In the genomic region with DNA sequence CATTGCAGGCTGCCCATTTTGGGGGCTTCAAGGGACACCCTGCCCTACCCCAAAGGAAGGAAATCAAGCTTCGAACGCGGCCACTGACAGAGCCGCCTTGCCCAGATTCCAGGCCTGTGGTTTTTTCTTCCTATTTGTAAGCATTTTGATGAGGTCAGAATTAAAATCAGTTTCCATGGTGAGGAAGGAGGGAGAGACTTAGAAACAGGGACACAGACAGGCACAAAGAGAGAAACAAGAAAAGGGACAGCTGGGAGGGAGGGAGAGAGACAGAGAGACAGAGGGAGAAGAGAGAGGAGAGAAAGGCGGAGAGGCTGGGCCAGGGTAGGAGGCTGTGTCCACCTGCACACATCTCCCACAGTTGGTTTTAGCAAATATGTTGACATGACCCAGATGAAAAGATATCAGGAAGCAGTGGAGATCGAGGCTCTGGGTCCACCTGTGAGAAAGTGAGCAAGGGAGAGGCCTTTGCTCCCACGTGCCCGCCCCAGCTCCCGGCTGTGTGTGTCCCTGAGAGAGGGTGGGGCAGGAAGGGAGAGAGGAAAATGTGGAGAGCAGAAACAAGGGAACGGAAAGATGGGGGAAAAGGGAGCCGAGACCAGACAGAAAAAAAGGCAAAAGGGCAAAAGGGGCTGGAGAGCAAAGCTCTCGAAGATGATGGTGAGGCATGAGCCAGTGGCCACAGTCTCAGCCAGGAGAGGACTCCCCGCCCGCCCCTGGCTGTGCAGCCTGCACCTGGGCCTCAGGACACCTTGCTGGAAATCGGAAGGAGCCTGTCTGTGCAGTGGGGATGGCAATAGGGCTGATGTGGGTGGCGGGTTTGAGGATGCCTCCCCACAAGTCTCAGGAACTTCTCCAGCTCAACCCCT, we compare ENCODE assay signal across 2 cellular contexts.
TF ChIP-seq lines count a peak whose summit lies in the region.

No MANE protein-coding gene starts in this region.

TF ChIP-seq in SK-N-SH treated with all-trans-retinoic acid at 6 μM for 48 hours, 23 proteins besides CTCF, POLR2A, EP300 and RAD21:
- TF ChIP-seq ISL1 (CRISPR knock-in tag; IDR thresholded peaks at IDR 0.05) (no peak), ESRRG (CRISPR knock-in tag; IDR thresholded peaks at IDR 0.05) (no peak), ZNF565 (CRISPR knock-in tag; conservative IDR thresholded peaks at IDR 0.05; ENCODE audit: low read depth) (no peak), TOX (CRISPR knock-in tag; IDR thresholded peaks at IDR 0.05; ENCODE audit: borderline replicate concordance) (no peak), ZNF70 (CRISPR knock-in tag; IDR thresholded peaks at IDR 0.05) (no peak), CSDC2 (CRISPR knock-in tag; IDR thresholded peaks at IDR 0.05) (no peak), OSR1 (CRISPR knock-in tag; IDR thresholded peaks at IDR 0.05) (no peak), ZFP30 (CRISPR knock-in tag; IDR thresholded peaks at IDR 0.05) (no peak)
- TF ChIP-seq, protein P1, sequence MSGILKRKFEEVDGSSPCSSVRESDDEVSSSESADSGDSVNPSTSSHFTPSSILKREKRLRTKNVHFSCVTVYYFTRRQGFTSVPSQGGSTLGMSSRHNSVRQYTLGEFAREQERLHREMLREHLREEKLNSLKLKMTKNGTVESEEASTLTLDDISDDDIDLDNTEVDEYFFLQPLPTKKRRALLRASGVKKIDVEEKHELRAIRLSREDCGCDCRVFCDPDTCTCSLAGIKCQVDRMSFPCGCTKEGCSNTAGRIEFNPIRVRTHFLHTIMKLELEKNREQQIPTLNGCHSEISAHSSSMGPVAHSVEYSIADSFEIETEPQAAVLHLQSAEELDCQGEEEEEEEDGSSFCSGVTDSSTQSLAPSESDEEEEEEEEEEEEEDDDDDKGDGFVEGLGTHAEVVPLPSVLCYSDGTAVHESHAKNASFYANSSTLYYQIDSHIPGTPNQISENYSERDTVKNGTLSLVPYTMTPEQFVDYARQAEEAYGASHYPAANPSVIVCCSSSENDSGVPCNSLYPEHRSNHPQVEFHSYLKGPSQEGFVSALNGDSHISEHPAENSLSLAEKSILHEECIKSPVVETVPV (CRISPR knock-in tag; IDR thresholded peaks at IDR 0.05) = no peak

TF ChIP-seq in SK-N-SH, 30 proteins besides CTCF, POLR2A, EP300 and RAD21:
- TF ChIP-seq RCOR1 (IDR thresholded peaks at IDR 0.05; ENCODE audit: low read length) (no peak), YY1 (IDR thresholded peaks at IDR 0.05; ENCODE audit: low read depth) (no peak), GATA2 (CRISPR knock-in tag; IDR thresholded peaks at IDR 0.05) (no peak), SMC3 (IDR thresholded peaks at IDR 0.05; ENCODE audit: low read depth, low read length) (no peak), MEF2A (IDR thresholded peaks at IDR 0.05; ENCODE audit: borderline replicate concordance, low read depth) (no peak), TEAD4 (IDR thresholded peaks at IDR 0.05; ENCODE audit: borderline replicate concordance, insufficient read depth) (no peak), TAF1 (IDR thresholded peaks at IDR 0.05; ENCODE audit: borderline replicate concordance, low read depth, low read length) (no peak)
- TF ChIP-seq, protein P2, sequence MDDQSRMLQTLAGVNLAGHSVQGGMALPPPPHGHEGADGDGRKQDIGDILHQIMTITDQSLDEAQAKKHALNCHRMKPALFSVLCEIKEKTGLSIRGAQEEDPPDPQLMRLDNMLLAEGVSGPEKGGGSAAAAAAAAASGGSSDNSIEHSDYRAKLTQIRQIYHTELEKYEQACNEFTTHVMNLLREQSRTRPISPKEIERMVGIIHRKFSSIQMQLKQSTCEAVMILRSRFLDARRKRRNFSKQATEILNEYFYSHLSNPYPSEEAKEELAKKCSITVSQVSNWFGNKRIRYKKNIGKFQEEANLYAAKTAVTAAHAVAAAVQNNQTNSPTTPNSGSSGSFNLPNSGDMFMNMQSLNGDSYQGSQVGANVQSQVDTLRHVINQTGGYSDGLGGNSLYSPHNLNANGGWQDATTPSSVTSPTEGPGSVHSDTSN (IDR thresholded peaks at IDR 0.05) = no peak
- TF ChIP-seq, protein P3, sequence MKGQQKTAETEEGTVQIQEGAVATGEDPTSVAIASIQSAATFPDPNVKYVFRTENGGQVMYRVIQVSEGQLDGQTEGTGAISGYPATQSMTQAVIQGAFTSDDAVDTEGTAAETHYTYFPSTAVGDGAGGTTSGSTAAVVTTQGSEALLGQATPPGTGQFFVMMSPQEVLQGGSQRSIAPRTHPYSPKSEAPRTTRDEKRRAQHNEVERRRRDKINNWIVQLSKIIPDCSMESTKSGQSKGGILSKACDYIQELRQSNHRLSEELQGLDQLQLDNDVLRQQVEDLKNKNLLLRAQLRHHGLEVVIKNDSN (IDR thresholded peaks at IDR 0.05; ENCODE audit: borderline replicate concordance, low read depth) = no peak
- TF ChIP-seq, protein P4, sequence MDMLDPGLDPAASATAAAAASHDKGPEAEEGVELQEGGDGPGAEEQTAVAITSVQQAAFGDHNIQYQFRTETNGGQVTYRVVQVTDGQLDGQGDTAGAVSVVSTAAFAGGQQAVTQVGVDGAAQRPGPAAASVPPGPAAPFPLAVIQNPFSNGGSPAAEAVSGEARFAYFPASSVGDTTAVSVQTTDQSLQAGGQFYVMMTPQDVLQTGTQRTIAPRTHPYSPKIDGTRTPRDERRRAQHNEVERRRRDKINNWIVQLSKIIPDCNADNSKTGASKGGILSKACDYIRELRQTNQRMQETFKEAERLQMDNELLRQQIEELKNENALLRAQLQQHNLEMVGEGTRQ (IDR thresholded peaks at IDR 0.05; ENCODE audit: borderline replicate concordance, low read depth, low read length) = no peak
